19 cellular contexts compared by ENCODE assay signal in the genomic region with DNA sequence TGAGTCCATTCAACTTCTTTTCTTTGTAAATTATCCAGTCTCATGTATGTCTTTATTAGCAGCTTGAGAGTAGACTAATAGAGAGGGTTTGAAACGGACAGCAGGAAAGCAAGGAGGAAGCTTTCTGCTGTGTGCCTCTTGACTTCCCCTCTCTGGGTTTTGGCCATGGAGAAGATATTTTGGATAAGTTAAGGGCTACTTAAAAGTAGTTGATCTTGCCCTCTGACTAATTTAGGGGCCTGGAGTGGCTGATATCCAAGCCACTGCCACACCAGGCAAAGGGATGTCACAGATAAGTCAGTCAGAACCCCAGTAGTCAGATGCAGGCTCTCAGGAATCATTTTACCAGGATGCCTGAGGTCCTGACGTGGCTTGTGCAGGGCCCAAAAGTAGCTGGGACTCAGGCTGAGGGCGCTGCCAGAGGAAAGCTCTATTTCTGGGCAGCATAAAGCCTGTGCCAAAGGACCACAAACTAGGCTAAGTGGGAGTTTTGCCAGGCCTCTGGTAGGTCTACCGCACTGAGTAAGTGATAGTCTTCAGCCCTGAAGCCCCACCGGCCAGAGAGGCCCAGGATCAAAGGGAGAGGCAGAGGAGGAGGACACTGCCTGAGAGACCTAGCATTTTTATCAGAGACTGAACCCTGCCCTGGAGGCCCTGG. TPM values are rescaled to one million over a fixed set of nuclear protein-coding genes. Genes with fewer than 3 reads are reported as not detected.
A peak's percentile ranks its signal among the peaks of the same experiment; 100 is the strongest.
DNase-seq lines count a peak whose midpoint lies in the region; ATAC-seq, FAIRE-seq and TF ChIP-seq lines count a peak whose summit lies in the region.
"Had no signal": no experiment of that assay in that cellular context is flagged by ENCODE, and none has a peak within 500 bp of the region (broad histone marks: within the 10 kb centered on the region; RNA-seq: fewer than 3 reads in every experiment).

No MANE protein-coding gene starts in this region.

- no peak overlapping the region for H2AK5ac ChIP-seq in H1 (ENCODE audit: low read depth, low read length)

- no peak overlapping the region for H3K4me3 ChIP-seq in BLaER1
- no peak overlapping the region for H3K4me3 ChIP-seq in H1 (ENCODE audit: extremely low read depth in 1 of 4, insufficient read depth in 2 of 4, low read depth in 3 of 4, low read length in 4 of 4)
- H3K4me3 ChIP-seq: A549, Peyer's patch had no signal

- no peaks in the 10 kb centered on the region for H3K9me3 ChIP-seq in BLaER1
- H3K9me3 ChIP-seq in T-helper 17 cell (ENCODE audit: control insufficient read depth, low read length, poor library complexity, severe bottlenecking), result no peaks in the 10 kb centered on the region
- no peaks in the 10 kb centered on the region for H3K9me3 ChIP-seq in H1 (ENCODE audit: insufficient read depth in 2 of 2, low read depth in 1 of 2, low read length in 1 of 2)
- H3K9me3 ChIP-seq: A549, Peyer's patch had no signal

- H4K91ac ChIP-seq in H1 (replicated peaks; ENCODE audit: insufficient read length, low read length), result no peak overlapping the region

- H3K4me3 Mint-ChIP-seq in T-helper 17 cell, result no peak overlapping the region
- H3K4me3 Mint-ChIP-seq: CD4-positive, CD25-positive, alpha-beta regulatory T cell; IgD-negative memory B cell had no signal

- no peak overlapping the region for H2BK5ac ChIP-seq in H1 (ENCODE audit: low read depth, low read length)

- peak overlapping the region; percentile 10 for H3K4me2 ChIP-seq in BLaER1
- no peak overlapping the region for H3K4me2 ChIP-seq in H1 (ENCODE audit: insufficient read depth in 1 of 2, low read depth in 2 of 2, low read length in 2 of 2)
- H3K4me2 ChIP-seq: A549 had no signal

- H3K9ac ChIP-seq in BLaER1 (no peak overlapping the region), H1 (replicated peaks in 1 of 4; ENCODE audit: extremely low read depth in 1 of 4, low read depth in 3 of 4, low read length in 3 of 4) (no peak overlapping the region)

- no peak overlapping the region for H4K5ac ChIP-seq in H1 (ENCODE audit: insufficient read length, low read depth, low read length)

- TF ChIP-seq POLR2A in H1 (IDR thresholded peaks at IDR 0.05; ENCODE audit: control extremely low read depth in 1 of 2, low read depth in 2 of 2, low read length in 2 of 2), result no peak

- no peak for TF ChIP-seq RAD21 in H1 (IDR thresholded peaks at IDR 0.05 in 1 of 2, conservative IDR thresholded peaks at IDR 0.05 in 1 of 2; ENCODE audit: low read depth in 2 of 2, low read length in 2 of 2)

- peak overlapping the region; percentile 37 for H3K27ac Mint-ChIP-seq in T-helper 17 cell
- H3K27ac Mint-ChIP-seq: CD4-positive, CD25-positive, alpha-beta regulatory T cell; IgD-negative memory B cell had no signal

- no peaks in the 10 kb centered on the region for H3K79me1 ChIP-seq in H1 (ENCODE audit: low read depth, low read length)

- H3K36me3 ChIP-seq in BLaER1, result no peaks in the 10 kb centered on the region
- H3K36me3 ChIP-seq in H1 (ENCODE audit: control insufficient read depth in 2 of 4, insufficient read depth in 4 of 4, low read length in 3 of 4), result no peaks in the 10 kb centered on the region
- H3K36me3 ChIP-seq: Peyer's patch had no signal

- H3K4me1 ChIP-seq in BLaER1 (peaks cover 51% of the 10 kb centered on the region), H1 (replicated peaks in 1 of 4; ENCODE audit: control insufficient read depth in 3 of 4, insufficient read depth in 4 of 4, low read length in 3 of 4) (no peaks in the 10 kb centered on the region)
- H3K4me1 ChIP-seq: A549, Peyer's patch had no signal

- H3K79me2 ChIP-seq in H1 (ENCODE audit: control insufficient read depth in 1 of 2, insufficient read depth in 2 of 2, low read length in 2 of 2), result no peaks in the 10 kb centered on the region

- no peak overlapping the region for H3K27ac ChIP-seq in BLaER1
- no peak overlapping the region for H3K27ac ChIP-seq in H1 (ENCODE audit: low read depth, low read length)
- H3K27ac ChIP-seq: A549, Peyer's patch had no signal

- DNase-seq in T-helper 17 cell (no peak), H1 (ENCODE audit: low read depth in 1 of 2, low spot score in 2 of 2) (no peak), myocyte (ENCODE audit: low read depth) (peak; percentile 26), NCI-H2171 treated with DMSO at 0.1 percent for 48 hours (lab: John Stamatoyannopoulos, UW) (no peak), NCI-H1105 (lab: John Stamatoyannopoulos, UW) (no peak)
- DNase-seq: CD4-positive, CD25-positive, alpha-beta regulatory T cell; DMS53; NCI-H1092 treated with DMSO at 0.1 percent for 48 hours; NCI-H1694 treated with DMSO at 0.1 percent for 48 hours; NCI-H510A; NCI-H82; Peyer's patch; SHP77 treated with DMSO at 0.1 percent for 48 hours had no signal

- TF ChIP-seq EP300 in H1 (IDR thresholded peaks at IDR 0.05; ENCODE audit: borderline replicate concordance in 1 of 2, low read depth in 2 of 2, low read length in 2 of 2), result no peak

- H3K56ac ChIP-seq in H1 (replicated peaks; ENCODE audit: insufficient read length, low read depth, low read length), result no peak overlapping the region

- no peak overlapping the region for H2BK12ac ChIP-seq in H1 (ENCODE audit: low read depth, low read length)

- peak overlapping the region; percentile 7; the same call in 1 of the 2 replicates for H4K8ac ChIP-seq in H1 (ENCODE audit: extremely low read depth, insufficient read depth, low read length)

- H3K36me3 Mint-ChIP-seq in T-helper 17 cell (ENCODE audit: low read depth), result peaks cover 3% of the 10 kb centered on the region
- H3K36me3 Mint-ChIP-seq: CD4-positive, CD25-positive, alpha-beta regulatory T cell; IgD-negative memory B cell had no signal

- no peaks in the 10 kb centered on the region for H3K27me3 ChIP-seq in BLaER1
- no peaks in the 10 kb centered on the region for H3K27me3 ChIP-seq in H1 (replicated peaks in 1 of 4; ENCODE audit: control insufficient read depth in 3 of 4, extremely low read depth in 1 of 4, insufficient read depth in 3 of 4, low read length in 3 of 4)
- H3K27me3 ChIP-seq: Peyer's patch had no signal

- no peak overlapping the region for H3K14ac ChIP-seq in H1 (ENCODE audit: insufficient read length)

- H4K20me1 ChIP-seq in BLaER1 (peaks cover 8% of the 10 kb centered on the region; the same call in 1 of the 2 replicates), H1 (replicated peaks in 1 of 2; ENCODE audit: control insufficient read depth in 1 of 2, insufficient read depth in 2 of 2, low read length in 2 of 2) (no peaks in the 10 kb centered on the region)

- H3K27me3 Mint-ChIP-seq in T-helper 17 cell, result peaks cover 8% of the 10 kb centered on the region

- H3K4me1 Mint-ChIP-seq in T-helper 17 cell, result no peaks in the 10 kb centered on the region
- H3K4me1 Mint-ChIP-seq: CD4-positive, CD25-positive, alpha-beta regulatory T cell had no signal

- WGBS in H1 (ENCODE audit: extremely low coverage in 1 of 2, insufficient coverage in 1 of 2, insufficient read length in 1 of 2, insufficient replicate concordance in 2 of 2, low coverage in 1 of 2, low lambda C conversion rate in 2 of 2, missing lambda C conversion rate in 1 of 2), 2 experiments, result 91% methylated on average over 5 of the region's 5 CpGs; no CpG with 5 or more reads in 1 of the 2 experiments

- no peak overlapping the region for H3K23ac ChIP-seq in H1 (ENCODE audit: insufficient read length)

- no peak overlapping the region for H2BK120ac ChIP-seq in H1 (replicated peaks; ENCODE audit: low read depth, low read length)

- CTCF ChIA-PET in H1 (lab: Charles Lee; ENCODE audit: partially characterized antibody), result interaction anchor here (0.9 to 3.4 kb wide), 4 partner anchors 8 to 256 kb away, joined by 3 to 16 read pairs (median 4); no protein-coding TSS in a partner anchor

- no peak overlapping the region for H2BK15ac ChIP-seq in H1 (ENCODE audit: low read length)

- H2AFZ ChIP-seq in H1 (ENCODE audit: low read length), result no peak overlapping the region

- H3K23me2 ChIP-seq in H1 (ENCODE audit: low read depth, low read length), result no peaks in the 10 kb centered on the region

- ATAC-seq in T-helper 17 cell, result no peak
- no peak for ATAC-seq in GM19463 (IDR thresholded peaks at IDR 0.05; ENCODE audit: unreplicated experiment)
- no peak for ATAC-seq in GM21528 (IDR thresholded peaks at IDR 0.05; ENCODE audit: low FRiP score, unreplicated experiment)
- ATAC-seq: A549, HCT116 had no signal

- H2BK20ac ChIP-seq in H1 (ENCODE audit: low read length), result no peak overlapping the region

- no peak for TF ChIP-seq CTCF in H1 (IDR thresholded peaks at IDR 0.05; ENCODE audit: control extremely low read depth in 1 of 3, insufficient read depth in 1 of 3, low read depth in 1 of 3, low read length in 3 of 3)

- H3K4ac ChIP-seq in H1 (replicated peaks; ENCODE audit: insufficient read length, low read depth, low read length), result no peak overlapping the region

- no peak overlapping the region for H3K18ac ChIP-seq in H1 (ENCODE audit: extremely low read depth, low read length)

- no peak for FAIRE-seq in H1 (lab: Jason Lieb, UNC)
- FAIRE-seq: A549 had no signal

- POLR2A ChIA-PET in H1 (lab: Charles Lee; ENCODE audit: partially characterized antibody), result no interaction called here

TF ChIP-seq in H1, 55 proteins besides CTCF, POLR2A, EP300 and RAD21 (continues in another document):
- TF ChIP-seq BCL11A (IDR thresholded peaks at IDR 0.05; ENCODE audit: low read depth in 2 of 2, low read length in 2 of 2) (no peak), SAP30 (IDR thresholded peaks at IDR 0.05; ENCODE audit: insufficient read depth, insufficient replicate concordance, low read length) (no peak), RXRA (IDR thresholded peaks at IDR 0.05; ENCODE audit: insufficient read depth, low read depth, low read length) (no peak), CEBPB (IDR thresholded peaks at IDR 0.05; ENCODE audit: low read depth, low read length) (no peak), EZH2 (IDR thresholded peaks at IDR 0.05; ENCODE audit: low read depth, low read length, severe bottlenecking) (no peak), HDAC6 (IDR thresholded peaks at IDR 0.05; ENCODE audit: low read depth, low read length) (no peak), TCF12 (IDR thresholded peaks at IDR 0.05; ENCODE audit: low read depth, low read length) (no peak), RFX5 (IDR thresholded peaks at IDR 0.05; ENCODE audit: borderline replicate concordance, low read depth, low read length) (no peak), SIX5 (IDR thresholded peaks at IDR 0.05; ENCODE audit: low read depth, low read length) (no peak)

RNA-seq across cellular contexts. Expression of gene IYD, which starts 41.6 kb away (rescaled TPM):
- total RNA-seq in T-helper 17 cell (not detected), myocyte (not detected in 2 replicates)
- not detected in 2 replicates for total RNA-seq in H1 (2021; fragmentation: NEBNext Ultra II Directional; extraction: Animal tissue kit (Norgen Biotek cat#: 25700))
- not detected in 2 replicates for polyA plus RNA-seq in H1 (2011; rRNA removed)
- not detected for polyA plus RNA-seq in H1 (2011; cell fraction: cytosol; rRNA removed)
- polyA plus RNA-seq in H1 (2011; cell fraction: nucleus; rRNA removed), result not detected
- not detected in 4 replicates for polyA plus RNA-seq in H1 (2012, experiment 1 of 2)
- not detected for polyA plus RNA-seq in H1 (2012, experiment 2 of 2)
- not detected for polyA plus RNA-seq in H1 (2013, experiment 1 of 2)
- not detected for polyA plus RNA-seq in H1 (2013, experiment 2 of 2)
- polyA minus RNA-seq in H1 (2011; rRNA and poly(A)+ RNA removed), result not detected in 2 replicates
- not detected for polyA minus RNA-seq in H1 (2011; cell fraction: cytosol; rRNA and poly(A)+ RNA removed)
- polyA minus RNA-seq in H1 (2011; cell fraction: nucleus; rRNA and poly(A)+ RNA removed), result not detected
- not detected for polyA plus RNA-seq in myocyte (2012)
- total RNA-seq: CD4-positive, CD25-positive, alpha-beta regulatory T cell had no signal
- polyA plus RNA-seq: CD4-positive, CD25-positive, alpha-beta regulatory T cell; IgD-negative memory B cell had no signal
